Comparison of ENCODE assay signal across 21 cellular contexts in the genomic region with DNA sequence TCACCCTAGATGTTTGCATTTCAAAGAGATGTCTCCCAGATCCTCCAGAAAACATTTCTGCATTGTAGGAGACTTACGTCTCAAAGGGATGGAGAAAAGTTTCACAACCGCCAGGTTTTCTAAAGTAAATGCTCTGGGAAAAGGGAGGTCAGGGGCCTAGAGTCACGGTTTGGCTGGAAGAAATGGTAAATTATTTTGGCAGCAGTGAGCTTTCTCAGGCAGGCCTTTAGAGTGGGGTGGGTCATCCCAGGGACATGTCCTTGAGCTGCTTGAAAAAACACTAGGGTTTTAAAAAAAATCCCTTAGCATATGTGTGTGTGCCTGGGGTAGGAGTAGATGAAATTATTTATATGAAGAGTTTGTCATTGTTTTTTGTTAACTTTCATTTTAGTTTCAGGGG.
"Had no signal": no experiment of that assay in that cellular context is flagged by ENCODE, and none has a peak within 500 bp of the region (broad histone marks: within the 10 kb centered on the region; RNA-seq: fewer than 3 reads in every experiment).

No MANE protein-coding gene starts in this region.

- ATAC-seq: esophagus mucosa; mucosa of descending colon; naive thymus-derived CD8-positive, alpha-beta T cell; right lobe of liver; stimulated activated memory B cell treated with anti-CD40 and anti-IgM and Interleukin-4, amounts not matched to agents 10 μg/mL and 1 μg/mL and 100 μg/mL, for 72 hours had no signal

- FAIRE-seq: endometrium, keratinocyte had no signal

- H3K27me3 ChIP-seq: gastrocnemius medialis, right lobe of liver, spleen, tibial nerve had no signal

- DNase-seq: central memory CD4-positive, alpha-beta T cell; effector CD8-positive, alpha-beta T cell; gastrocnemius medialis; heart right ventricle; mammary epithelial cell; mucosa of descending colon; naive thymus-derived CD8-positive, alpha-beta T cell; occipital lobe; right lobe of liver; spleen; stimulated activated CD4-positive, alpha-beta T cell treated with anti-CD3 and anti-CD28 coated beads, Interleukin-15, amount 100 ng/mL, for 24 hours; stimulated activated CD4-positive, alpha-beta T cell treated with anti-CD3 and anti-CD28 coated beads, Interleukin-1b, Interleukin-23, amount 100 ng/mL, for 48 hours; stimulated activated CD4-positive, alpha-beta T cell treated with anti-CD3 and anti-CD28 coated beads, Interleukin-4, amount 100 ng/mL, for 24 hours had no signal

- H3K4me3 ChIP-seq: coronary artery, gastrocnemius medialis, heart right ventricle, mucosa of descending colon, prostate gland, right lobe of liver, spleen, tibial nerve had no signal

- H3K36me3 ChIP-seq: gastrocnemius medialis, heart right ventricle, prostate gland, right lobe of liver, spleen, tibial nerve had no signal

- H3K9ac ChIP-seq: parathyroid adenoma had no signal

- H3K27ac ChIP-seq: coronary artery, gastrocnemius medialis, heart right ventricle, parathyroid adenoma, prostate gland, right lobe of liver, spleen had no signal

- H3K4me1 ChIP-seq: gastrocnemius medialis, heart right ventricle, parathyroid adenoma, prostate gland, right lobe of liver, spleen, tibial nerve had no signal

- H3K9me3 ChIP-seq: gastrocnemius medialis, prostate gland, right lobe of liver had no signal
